28 cellular contexts compared by ENCODE assay signal in genomic region chr20:3135507-3136070, GRCh38. TPM values are rescaled to one million over a fixed set of nuclear protein-coding genes. Genes with fewer than 3 reads are reported as not detected.
DNase-seq lines count a peak whose midpoint lies in the region; ATAC-seq and TF ChIP-seq lines count a peak whose summit lies in the region.
"Had no signal": no experiment of that assay in that cellular context is flagged by ENCODE, and none has a peak within 500 bp of the region (broad histone marks: within the 10 kb centered on the region; RNA-seq: fewer than 3 reads in every experiment).

No MANE protein-coding gene starts in this region.

- H3K27ac ChIP-seq in upper lobe of left lung (no peak overlapping the region), tibial artery (no peak overlapping the region)
- H3K27ac ChIP-seq: neutrophil had no signal

- no peaks in the 10 kb centered on the region for H3K27me3 ChIP-seq in upper lobe of left lung
- H3K27me3 ChIP-seq in tibial artery: no peaks in the 10 kb centered on the region
- H3K27me3 ChIP-seq: neutrophil had no signal

- H3K9me3 ChIP-seq in upper lobe of left lung (no peaks in the 10 kb centered on the region), tibial artery (no peaks in the 10 kb centered on the region)
- H3K9me3 ChIP-seq: Caco-2, neutrophil had no signal

- H3K4me1 ChIP-seq in upper lobe of left lung (no peaks in the 10 kb centered on the region), tibial artery (no peaks in the 10 kb centered on the region)
- H3K4me1 ChIP-seq: Caco-2 had no signal

- peak; percentile 2 for DNase-seq in NCI-H2227 treated with DMSO at 0.1 percent for 48 hours (lab: John Stamatoyannopoulos, UW)
- no peak for DNase-seq in NCI-H2227 (lab: John Stamatoyannopoulos, UW; ENCODE audit: unreplicated experiment)
- peak; percentile 20 for DNase-seq in stimulated activated CD4-positive, alpha-beta T cell treated with anti-CD3 and anti-CD28 coated beads, Interleukin-4, amount 100 ng/mL, for 24 hours
- no peak for DNase-seq in stimulated activated CD4-positive, alpha-beta T cell treated with anti-CD3 and anti-CD28 coated beads, Interleukin-12 subunit alpha, Interleukin-12 subunit beta, amount 100 ng/mL, for 4 hours
- DNase-seq in fibroblast of mammary gland (ENCODE audit: low read depth): peak; percentile 40
- DNase-seq in upper lobe of left lung: no peak
- no peak for DNase-seq in SKM-1 (lab: John Stamatoyannopoulos, UW; ENCODE audit: unreplicated experiment)
- no peak for DNase-seq in tibial artery
- DNase-seq: 8988T; activated CD8-positive, alpha-beta memory T cell treated with anti-CD3 and anti-CD28 coated beads for 24 hours; aorta; Caco-2; effector memory CD8-positive, alpha-beta T cell; head of caudate nucleus; Karpas-422; left ventricle myocardium superior; NCI-H1092; NCI-H2081; NCI-H526; retina; Right ventricle myocardium superior; stimulated activated naive CD4-positive, alpha-beta T cell; T-helper 1 cell; trophoblast cell had no signal

- ATAC-seq in upper lobe of left lung (ENCODE audit: low FRiP score in 2 of 2): no peak
- ATAC-seq: effector memory CD8-positive, alpha-beta T cell; left ventricle myocardium superior had no signal

- TF ChIP-seq POLR2A in upper lobe of left lung (IDR thresholded peaks at IDR 0.05): no peak

- H3K4me3 ChIP-seq in fibroblast of mammary gland (ENCODE audit: control insufficient read depth, low read depth, low read length) (no peak overlapping the region), upper lobe of left lung (no peak overlapping the region), tibial artery (no peak overlapping the region)

- peaks cover 0 to 9% (median 0%) of the 10 kb centered on the region in 4 donors for H3K36me3 ChIP-seq in upper lobe of left lung
- peaks cover 0 to 7% (median 7%) of the 10 kb centered on the region in 3 donors for H3K36me3 ChIP-seq in tibial artery
- H3K36me3 ChIP-seq: neutrophil had no signal

- TF ChIP-seq CTCF in fibroblast of mammary gland (conservative IDR thresholded peaks at IDR 0.05; ENCODE audit: control insufficient read depth, insufficient read depth, low read depth, low read length) (no peak), upper lobe of left lung (IDR thresholded peaks at IDR 0.05) (no peak), tibial artery (IDR thresholded peaks at IDR 0.05) (no peak)

- intact Hi-C loops in tibial artery (cut with DNase I; ENCODE audit: low total_unique reads): no loop called here

- 86 to 95% methylated on average over 5 of the region's 5 CpGs for WGBS in upper lobe of left lung, 2 donors

- no peak for TF ChIP-seq EP300 in upper lobe of left lung (IDR thresholded peaks at IDR 0.05)

RNA-seq across cellular contexts. Expression of gene FASTKD5, which starts 24.1 kb away (rescaled TPM):
- total RNA-seq in upper lobe of left lung: 10 to 100 TPM; 10.1 to 24.3 (median 16.5) TPM

RNA-seq across cellular contexts. Expression of gene UBOX5, which starts 24.1 kb away (rescaled TPM):
- 10 to 100 TPM in 1 of 6 donors, 1 to 10 TPM in 5; 5.3 to 10.5 (median 7.3) TPM for total RNA-seq in upper lobe of left lung

RNA-seq across cellular contexts. Expression of gene LZTS3, which starts 37.8 kb away (rescaled TPM):
- 10 to 100 TPM; 19.1 to 52.2 (median 31.1) TPM for total RNA-seq in upper lobe of left lung

RNA-seq across cellular contexts. Expression of gene AVP, which starts 51.1 kb away (rescaled TPM):
- not detected for total RNA-seq in upper lobe of left lung
- total RNA-seq: activated T-helper 2 cell treated with anti-CD3 and anti-CD28 coated beads, Interferon-gamma antibody, Interleukin-2, Interleukin-4, amounts not matched to agents 10 μg/mL and 5 μg/mL and 100 μg/mL, durations not matched to agents 14 hours and 24 hours and 36 hours; aorta; Caco-2; cerebellum; Daoy; left ventricle myocardium superior had no signal

Comparison
In these comparisons a context has a peak if more than half of its experiments do, and no peak if none do; other contexts are left out.
1. DNase-seq: peak in NCI-H2227 treated with DMSO at 0.1 percent for 48 hours (single experiment), stimulated activated CD4-positive, alpha-beta T cell treated with anti-CD3 and anti-CD28 coated beads, Interleukin-4, amount 100 ng/mL, for 24 hours (single experiment) and fibroblast of mammary gland (single experiment); none in NCI-H2227 (single experiment), stimulated activated CD4-positive, alpha-beta T cell treated with anti-CD3 and anti-CD28 coated beads, Interleukin-12 subunit alpha, Interleukin-12 subunit beta, amount 100 ng/mL, for 4 hours (single experiment), upper lobe of left lung (0 of 2), SKM-1 (single experiment) and tibial artery (0 of 2).